1 cellular context compared by ENCODE assay signal in the genomic region with DNA sequence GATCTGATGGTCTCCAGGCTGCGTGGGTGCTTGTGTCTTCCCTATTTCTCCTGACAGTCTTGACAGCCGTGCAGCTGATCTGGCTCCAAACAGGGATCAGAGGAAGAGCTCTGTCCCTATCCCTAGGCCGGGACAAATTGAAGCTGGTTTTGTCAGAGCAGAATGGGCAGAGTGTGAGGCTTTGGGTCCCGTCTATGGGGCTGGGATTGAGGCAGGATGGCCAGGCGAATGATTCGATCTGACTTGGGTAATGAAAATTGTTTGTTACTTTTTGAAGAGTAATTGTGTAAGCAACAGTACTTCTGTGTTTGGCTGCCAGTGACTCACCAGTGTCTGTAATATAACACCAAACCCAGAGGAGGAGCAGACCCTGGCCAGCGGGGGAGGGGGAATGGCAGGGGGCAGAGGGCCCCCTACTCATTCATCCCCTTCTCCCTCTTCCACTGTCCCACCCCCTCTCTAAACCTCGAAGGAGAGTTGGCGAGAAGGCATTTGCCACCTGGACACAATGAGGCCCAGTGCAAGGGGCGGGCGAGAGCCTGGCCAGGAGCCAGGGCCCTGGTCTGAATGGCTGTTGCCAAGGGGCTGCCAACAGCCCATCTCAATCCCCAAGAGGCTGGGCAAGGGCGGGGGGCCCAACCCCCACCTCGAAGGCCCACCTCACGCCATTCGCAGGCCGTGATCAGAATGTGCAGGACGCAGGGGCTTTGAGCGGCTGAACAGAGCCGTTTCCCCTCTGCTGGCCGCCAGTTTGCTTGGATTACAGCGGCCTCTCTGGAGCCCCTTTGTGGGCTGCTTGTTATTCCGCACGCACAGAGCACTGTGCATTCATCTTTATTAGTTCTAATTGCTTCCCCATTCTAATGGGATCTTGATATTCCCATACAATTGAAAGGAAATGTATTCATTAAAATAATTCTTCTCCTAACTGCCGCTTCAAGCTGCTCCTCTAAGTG.
A peak's percentile ranks its signal among the peaks of the same experiment; 100 is the strongest.
TF ChIP-seq lines count a peak whose summit lies in the region.

No MANE protein-coding gene starts in this region.

TF ChIP-seq in K562, 482 proteins besides CTCF, POLR2A, EP300 and RAD21:
- no peak for TF ChIP-seq SMARCB1 (IDR thresholded peaks at IDR 0.05; ENCODE audit: insufficient read length, low read depth)
- TF ChIP-seq TBP (optimal IDR thresholded peaks at IDR 0.05; ENCODE audit: low read depth, low read length) = no peak
- TF ChIP-seq SMARCE1 (IDR thresholded peaks at IDR 0.05) = 0 out of 2 replicates have a peak, but pooled peaks have one; percentile 27
- TF ChIP-seq LARP7 (IDR thresholded peaks at IDR 0.05) = no peak
- no peak for TF ChIP-seq ILK (tag; IDR thresholded peaks at IDR 0.05; ENCODE audit: borderline replicate concordance, low read depth)
- TF ChIP-seq ATF3 (IDR thresholded peaks at IDR 0.05) = peak; percentile 52
- no peak for TF ChIP-seq ATF3 (CRISPR knock-in tag; conservative IDR thresholded peaks at IDR 0.05)
- TF ChIP-seq RBBP5 (IDR thresholded peaks at IDR 0.05; ENCODE audit: borderline replicate concordance, insufficient read depth, low read length, poor library complexity, severe bottlenecking) = peak; percentile 31
- TF ChIP-seq DPF2 (IDR thresholded peaks at IDR 0.05) = peak; percentile 38; the same call in 1 of the 2 replicates
- no peak for TF ChIP-seq CEBPZ (IDR thresholded peaks at IDR 0.05; ENCODE audit: borderline replicate concordance, low read depth, low read length)
- TF ChIP-seq NFIC (IDR thresholded peaks at IDR 0.05) = peak; percentile 67
- TF ChIP-seq JUND (IDR thresholded peaks at IDR 0.05; ENCODE audit: borderline replicate concordance, low read depth, low read length) = no peak
- 0 out of 3 replicates have a peak, but pooled peaks have one; percentile 39 for TF ChIP-seq JUND (tag; IDR thresholded peaks at IDR 0.05; ENCODE audit: borderline replicate concordance, low read depth, low read length)
- peak; percentile 84 for TF ChIP-seq FOSL1 (tag; conservative IDR thresholded peaks at IDR 0.05)
- 0 out of 2 replicates have a peak, but pooled peaks have one; percentile 8 for TF ChIP-seq PKNOX1 (IDR thresholded peaks at IDR 0.05)
- TF ChIP-seq TFAP4 (CRISPR knock-in tag; IDR thresholded peaks at IDR 0.05; ENCODE audit: borderline replicate concordance) = peak; percentile 20; the same call in 1 of the 2 replicates
- peak; percentile 84 for TF ChIP-seq ZBTB7A (IDR thresholded peaks at IDR 0.05; ENCODE audit: borderline replicate concordance, control insufficient read depth, low read depth, low read length)
- TF ChIP-seq TFAM (CRISPR knock-in tag; conservative IDR thresholded peaks at IDR 0.05) = no peak
TF ChIP-seq in K562: peak in this region for 10.
